27 cellular contexts compared by ENCODE assay signal in genomic region chr4:187309456-187309855, GRCh38.
DNase-seq lines count a peak whose midpoint lies in the region; ATAC-seq and TF ChIP-seq lines count a peak whose summit lies in the region.
"Had no signal": no experiment of that assay in that cellular context is flagged by ENCODE, and none has a peak within 500 bp of the region (broad histone marks: within the 10 kb centered on the region; RNA-seq: fewer than 3 reads in every experiment).

No MANE protein-coding gene starts in this region.

- H4K20me1 ChIP-seq in MM.1S (ENCODE audit: insufficient read depth, low read length), result no peaks in the 10 kb centered on the region

- no peak overlapping the region for H3K4me3 Mint-ChIP-seq in osteocyte (ENCODE audit: unreplicated experiment)
- H3K4me3 Mint-ChIP-seq: activated CD4-positive, alpha-beta T cell treated with anti-CD3 and anti-CD28 coated beads, Interleukin-2, amount 10 ng/mL, durations not matched to agents 24 days and 14 days; activated naive CD8-positive, alpha-beta T cell treated with anti-CD3 and anti-CD28 coated beads for 36 hours; activated T-helper 17 cell treated with anti-CD3 and anti-CD28 coated beads, Interleukin-2, amount 50 U/mL, for 72 hours; CD8-positive, alpha-beta memory T cell; neural progenitor cell had no signal

- no peak for ATAC-seq in HG03108 (IDR thresholded peaks at IDR 0.05; ENCODE audit: unreplicated experiment)
- ATAC-seq: activated T-helper 17 cell treated with anti-CD3 and anti-CD28 coated beads, Interleukin-2, amount 50 U/mL, for 72 hours; esophagus mucosa; HCT116; heart left ventricle had no signal

- no peaks in the 10 kb centered on the region for H3K79me2 ChIP-seq in MM.1S (ENCODE audit: low read length)

- no peak overlapping the region; the same call in 1 of the 2 replicates for H3K27ac ChIP-seq in RWPE1
- H3K27ac ChIP-seq in testis, result no peak overlapping the region
- no peak overlapping the region for H3K27ac ChIP-seq in MM.1S (ENCODE audit: low read length)
- H3K27ac ChIP-seq: heart left ventricle, left ventricle myocardium inferior, neural progenitor cell, prostate gland, thyroid gland had no signal

- TF ChIP-seq POLR2A in testis (IDR thresholded peaks at IDR 0.05), result no peak

- H3F3A ChIP-seq in MM.1S (ENCODE audit: insufficient read depth, low read length), result no peaks in the 10 kb centered on the region

- 84 to 85% methylated on average over 3 of the region's 3 CpGs for WGBS in testis, 2 donors

- H3K27me3 Mint-ChIP-seq in osteocyte (ENCODE audit: unreplicated experiment), result no peaks in the 10 kb centered on the region
- H3K27me3 Mint-ChIP-seq: activated CD4-positive, alpha-beta T cell treated with anti-CD3 and anti-CD28 coated beads, Interleukin-2, amount 10 ng/mL, durations not matched to agents 24 days and 14 days; activated naive CD8-positive, alpha-beta T cell treated with anti-CD3 and anti-CD28 coated beads for 36 hours; activated T-helper 17 cell treated with anti-CD3 and anti-CD28 coated beads, Interleukin-2, amount 50 U/mL, for 72 hours; CD8-positive, alpha-beta memory T cell had no signal

- H3K36me3 ChIP-seq in testis (ENCODE audit: low read depth, missing control alignments) (no peaks in the 10 kb centered on the region), MM.1S (replicated peaks; ENCODE audit: insufficient read depth, low read length) (no peaks in the 10 kb centered on the region)
- H3K36me3 ChIP-seq: heart left ventricle, left ventricle myocardium inferior, neural progenitor cell, prostate gland, thyroid gland had no signal

- TF ChIP-seq CTCF in RWPE1 (conservative IDR thresholded peaks at IDR 0.05; ENCODE audit: low read depth) (no peak), epithelial cell of esophagus (IDR thresholded peaks at IDR 0.05; ENCODE audit: insufficient read depth, low read depth, low read length, missing control alignments) (no peak), osteocyte (IDR thresholded peaks at IDR 0.05) (no peak), testis (IDR thresholded peaks at IDR 0.05) (no peak), MM.1S (IDR thresholded peaks at IDR 0.05; ENCODE audit: low read length) (no peak)

- CTCF ChIA-PET in RWPE1 (lab: Yijun Ruan, JAX), result no interaction called here

- H3K27me3 ChIP-seq in testis, result no peaks in the 10 kb centered on the region
- H3K27me3 ChIP-seq in MM.1S (replicated peaks; ENCODE audit: insufficient read depth, low read length), result no peaks in the 10 kb centered on the region
- H3K27me3 ChIP-seq: heart left ventricle, neural progenitor cell, thyroid gland had no signal

- POLR2A ChIA-PET in RWPE1 (lab: Yijun Ruan, JAX; ENCODE audit: low non-redundant PET), result no interaction called here

- peaks cover 36% of the 10 kb centered on the region for H3K4me1 Mint-ChIP-seq in osteocyte (ENCODE audit: unreplicated experiment)
- H3K4me1 Mint-ChIP-seq: activated CD4-positive, alpha-beta T cell treated with anti-CD3 and anti-CD28 coated beads, Interleukin-2, amount 10 ng/mL, durations not matched to agents 24 days and 14 days; activated naive CD8-positive, alpha-beta T cell treated with anti-CD3 and anti-CD28 coated beads for 36 hours; activated T-helper 17 cell treated with anti-CD3 and anti-CD28 coated beads, Interleukin-2, amount 50 U/mL, for 72 hours; CD8-positive, alpha-beta memory T cell had no signal

- H3K9me3 ChIP-seq in testis (no peaks in the 10 kb centered on the region), MM.1S (replicated peaks; ENCODE audit: insufficient read depth, low read length) (no peaks in the 10 kb centered on the region)
- H3K9me3 ChIP-seq: prostate gland, thyroid gland had no signal

- no peak overlapping the region for H3K9ac ChIP-seq in MM.1S (ENCODE audit: low read length)
- H3K9ac ChIP-seq: neural progenitor cell had no signal

- no peaks in the 10 kb centered on the region for H3K4me1 ChIP-seq in testis
- H3K4me1 ChIP-seq in MM.1S (ENCODE audit: low read length), result no peaks in the 10 kb centered on the region
- H3K4me1 ChIP-seq: heart left ventricle, left ventricle myocardium inferior, prostate gland, thyroid gland had no signal

- no peaks in the 10 kb centered on the region for H3K36me3 Mint-ChIP-seq in osteocyte (ENCODE audit: unreplicated experiment)
- H3K36me3 Mint-ChIP-seq: activated naive CD8-positive, alpha-beta T cell treated with anti-CD3 and anti-CD28 coated beads for 36 hours; CD8-positive, alpha-beta memory T cell; neural progenitor cell had no signal

- DNase-seq in GM04503 (ENCODE audit: low read depth), result peak; percentile 71
- DNase-seq in RWPE1 (ENCODE audit: low spot score), result peak; percentile 14
- peak; percentile 56 for DNase-seq in epithelial cell of esophagus (ENCODE audit: low read depth)
- no peak for DNase-seq in osteocyte (ENCODE audit: extremely low spot score, unreplicated experiment)
- no peak for DNase-seq in testis
- DNase-seq in MM.1S, result no peak
- no peak for DNase-seq in putamen (ENCODE audit: low spot score)
- DNase-seq: activated CD4-positive, alpha-beta T cell treated with anti-CD3 and anti-CD28 coated beads, Interleukin-2, amount 10 ng/mL, durations not matched to agents 24 days and 14 days; activated naive CD8-positive, alpha-beta T cell treated with anti-CD3 and anti-CD28 coated beads for 36 hours; caudate nucleus; CD8-positive, alpha-beta memory T cell; DMS53; heart left ventricle; left ventricle myocardium inferior; NCI-H1417 treated with DMSO at 0.1 percent for 48 hours; NCI-H524 treated with DMSO at 0.1 percent for 48 hours; SHP77; small intestine; stimulated activated naive CD4-positive, alpha-beta T cell; T-helper 1 cell; thyroid gland had no signal

- H2AFZ ChIP-seq in MM.1S (ENCODE audit: low read length), result no peak overlapping the region
- H2AFZ ChIP-seq: neural progenitor cell had no signal

- H3K9me3 Mint-ChIP-seq in osteocyte (ENCODE audit: unreplicated experiment), result peaks cover 6% of the 10 kb centered on the region

- H3K27ac Mint-ChIP-seq in osteocyte (ENCODE audit: unreplicated experiment), result peak overlapping the region; percentile 27
- H3K27ac Mint-ChIP-seq: activated CD4-positive, alpha-beta T cell treated with anti-CD3 and anti-CD28 coated beads, Interleukin-2, amount 10 ng/mL, durations not matched to agents 24 days and 14 days; activated naive CD8-positive, alpha-beta T cell treated with anti-CD3 and anti-CD28 coated beads for 36 hours; activated T-helper 17 cell treated with anti-CD3 and anti-CD28 coated beads, Interleukin-2, amount 50 U/mL, for 72 hours; CD8-positive, alpha-beta memory T cell; neural progenitor cell had no signal

- no peaks in the 10 kb centered on the region for H3K9me2 ChIP-seq in MM.1S (replicated peaks; ENCODE audit: insufficient read depth, low read length)

- intact Hi-C loops in testis (cut with DNase I; ENCODE audit: low total_unique reads), result no loop called here

- H3K4me2 ChIP-seq in MM.1S (ENCODE audit: low read depth, low read length), result no peak overlapping the region

- H3K4me3 ChIP-seq in epithelial cell of esophagus (ENCODE audit: low read length) (no peak overlapping the region), testis (no peak overlapping the region), MM.1S (ENCODE audit: low read length) (no peak overlapping the region)
- H3K4me3 ChIP-seq: heart left ventricle, left ventricle myocardium inferior, neural progenitor cell, prostate gland, thyroid gland had no signal

Comparison
In these comparisons a context has a peak if more than half of its experiments do, and no peak if none do; other contexts are left out.
1. DNase-seq: peak in GM04503 (single experiment), RWPE1 (single experiment) and epithelial cell of esophagus (single experiment); none in osteocyte (single experiment), testis (single experiment), MM.1S (single experiment) and putamen (single experiment).